In genomic region chr2:28274911-28275685, GRCh38 we compare ENCODE assay signal across 8 cellular contexts.
DNase-seq lines count a peak whose midpoint lies in the region; ATAC-seq and TF ChIP-seq lines count a peak whose summit lies in the region.

No MANE protein-coding gene starts in this region.

- DNase-seq in HCEC 1CT (peak; percentile 98), stomach (peak; percentile 60), DMS79 treated with DMSO at 0.1 percent for 48 hours (lab: John Stamatoyannopoulos, UW) (no peak), NCI-H187 treated with DMSO at 0.1 percent for 48 hours (lab: John Stamatoyannopoulos, UW) (no peak)

- ATAC-seq in SK-N-SH treated with all-trans-retinoic acid at 6 μM for 48 hours (peak; percentile 35), gastroesophageal sphincter (peak; percentile 67), GM21526 (IDR thresholded peaks at IDR 0.05; ENCODE audit: low FRiP score, unreplicated experiment) (no peak), GM18519 (IDR thresholded peaks at IDR 0.05; ENCODE audit: low FRiP score, unreplicated experiment) (no peak)

- TF ChIP-seq POLR2A in gastroesophageal sphincter (IDR thresholded peaks at IDR 0.05) (no peak), stomach (IDR thresholded peaks at IDR 0.05) (no peak)

- WGBS in gastroesophageal sphincter (ENCODE audit: low coverage in 1 of 2), 2 donors: 23 to 29% methylated on average over 10 to 11 of the region's 11 CpGs
- 33 to 47% (median 42%) methylated on average over 11 of the region's 11 CpGs for WGBS in stomach, 5 donors

- H3K4me3 ChIP-seq in gastroesophageal sphincter (no peak overlapping the region), stomach (no peak overlapping the region)

- H3K27me3 ChIP-seq in gastroesophageal sphincter (no peaks in the 10 kb centered on the region), stomach (no peaks in the 10 kb centered on the region)

- H3K27ac ChIP-seq in gastroesophageal sphincter (peak overlapping the region; percentile 29 to 79 (median 76)), stomach (peak overlapping the region; percentile 39 to 83 (median 72))

- no peaks in the 10 kb centered on the region for H3K36me3 ChIP-seq in gastroesophageal sphincter
- H3K36me3 ChIP-seq in stomach: no peaks in the 10 kb centered on the region

- TF ChIP-seq CTCF in gastroesophageal sphincter (IDR thresholded peaks at IDR 0.05) (no peak), stomach (IDR thresholded peaks at IDR 0.05) (no peak)

- H3K9me3 ChIP-seq in gastroesophageal sphincter: no peaks in the 10 kb centered on the region
- H3K9me3 ChIP-seq in stomach: no peaks in the 10 kb centered on the region

- TF ChIP-seq EP300 in gastroesophageal sphincter (IDR thresholded peaks at IDR 0.05): no peak
- no peak for TF ChIP-seq EP300 in stomach (IDR thresholded peaks at IDR 0.05)

- H3K4me1 ChIP-seq in gastroesophageal sphincter (peaks cover 6 to 30% (median 13%) of the 10 kb centered on the region in 3 donors), stomach (peaks cover 19 to 50% (median 34%) of the 10 kb centered on the region in 4 donors)

- intact Hi-C loops in stomach (cut with DNase I; ENCODE audit: low total_unique reads): no loop called here

TF ChIP-seq in SK-N-SH treated with all-trans-retinoic acid at 6 μM for 48 hours, 23 proteins besides CTCF, POLR2A, EP300 and RAD21:
- TF ChIP-seq ZNF8 (CRISPR knock-in tag; IDR thresholded peaks at IDR 0.05) (no peak), ZFP3 (CRISPR knock-in tag; IDR thresholded peaks at IDR 0.05) (peak; percentile 31; the same call in 1 of the 2 replicates)

Comparison
In these comparisons a context has a peak if more than half of its experiments do, and no peak if none do; other contexts are left out.
1. DNase-seq: peak in HCEC 1CT (single experiment) and stomach (single experiment); none in DMS79 treated with DMSO at 0.1 percent for 48 hours (single experiment) and NCI-H187 treated with DMSO at 0.1 percent for 48 hours (single experiment).
2. ATAC-seq: peak in SK-N-SH treated with all-trans-retinoic acid at 6 μM for 48 hours (single experiment) and gastroesophageal sphincter (single experiment); none in GM21526 (single experiment) and GM18519 (single experiment).